27 cellular contexts compared by ENCODE assay signal in genomic region chr2:207375207-207375875, GRCh38.
"Had no signal": no experiment of that assay in that cellular context is flagged by ENCODE, and none has a peak within 500 bp of the region (broad histone marks: within the 10 kb centered on the region; RNA-seq: fewer than 3 reads in every experiment).

No MANE protein-coding gene starts in this region.

- H3K4me3 Mint-ChIP-seq: activated B cell treated with CpG ODN at 0.5 μM for 24 hours; activated CD4-positive, alpha-beta memory T cell treated with anti-CD3 and anti-CD28 coated beads, Interleukin-2, amount 10 ng/mL, durations not matched to agents 7 days and 5 days; activated CD4-positive, alpha-beta T cell treated with anti-CD3 and anti-CD28 coated beads, Interleukin-2, amount 10 ng/mL, durations not matched to agents 7 days and 5 days; activated naive CD4-positive, alpha-beta T cell treated with anti-CD3 and anti-CD28 coated beads, Interleukin-2, amount 10 ng/mL, durations not matched to agents 7 days and 5 days; activated naive CD8-positive, alpha-beta T cell treated with anti-CD3 and anti-CD28 coated beads for 36 hours; T-cell had no signal

- ATAC-seq: Panc1, Right ventricle myocardium inferior, T-cell had no signal

- H3K27ac Mint-ChIP-seq: activated B cell treated with CpG ODN at 0.5 μM for 24 hours; activated CD4-positive, alpha-beta memory T cell treated with anti-CD3 and anti-CD28 coated beads, Interleukin-2, amount 10 ng/mL, durations not matched to agents 7 days and 5 days; activated CD4-positive, alpha-beta T cell treated with anti-CD3 and anti-CD28 coated beads, Interleukin-2, amount 10 ng/mL, durations not matched to agents 7 days and 5 days; activated naive CD4-positive, alpha-beta T cell treated with anti-CD3 and anti-CD28 coated beads, Interleukin-2, amount 10 ng/mL, durations not matched to agents 7 days and 5 days; activated naive CD8-positive, alpha-beta T cell treated with anti-CD3 and anti-CD28 coated beads for 36 hours; activated T-helper 2 cell treated with anti-CD3 and anti-CD28 coated beads, Interferon-gamma antibody, Interleukin-2, Interleukin-4, amounts not matched to agents 10 μg/mL and 5 μg/mL and 100 μg/mL, durations not matched to agents 14 hours and 24 hours and 36 hours; T-cell had no signal

- H3K4me1 Mint-ChIP-seq: activated B cell treated with CpG ODN at 0.5 μM for 24 hours; activated CD4-positive, alpha-beta memory T cell treated with anti-CD3 and anti-CD28 coated beads, Interleukin-2, amount 10 ng/mL, durations not matched to agents 7 days and 5 days; activated CD4-positive, alpha-beta T cell treated with anti-CD3 and anti-CD28 coated beads, Interleukin-2, amount 10 ng/mL, durations not matched to agents 7 days and 5 days; activated naive CD4-positive, alpha-beta T cell treated with anti-CD3 and anti-CD28 coated beads, Interleukin-2, amount 10 ng/mL, durations not matched to agents 7 days and 5 days; activated naive CD8-positive, alpha-beta T cell treated with anti-CD3 and anti-CD28 coated beads for 36 hours; T-cell had no signal

- DNase-seq: activated B cell treated with CpG ODN at 0.5 μM for 24 hours; activated CD4-positive, alpha-beta memory T cell treated with anti-CD3 and anti-CD28 coated beads, Interleukin-2, amount 10 ng/mL, durations not matched to agents 7 days and 5 days; activated CD4-positive, alpha-beta T cell treated with anti-CD3 and anti-CD28 coated beads for 1 hour; activated CD4-positive, alpha-beta T cell treated with anti-CD3 and anti-CD28 coated beads, Interleukin-2, amount 10 ng/mL, durations not matched to agents 7 days and 5 days; activated gamma-delta T cell treated with Interleukin-2 at 50 U/mL for 16 hours; activated naive CD4-positive, alpha-beta T cell treated with anti-CD3 and anti-CD28 coated beads, Interleukin-2, amount 10 ng/mL, durations not matched to agents 7 days and 5 days; activated naive CD8-positive, alpha-beta T cell treated with anti-CD3 and anti-CD28 coated beads for 36 hours; activated T-cell treated with anti-CD3 and anti-CD28 coated beads for 4 hours; activated T-cell treated with anti-CD3 and anti-CD28 coated beads, Interleukin-2, amount 50 U/mL, for 48 hours; brain microvascular endothelial cell; cerebellar nuclear complex; MM.1S; NCI-H1105 treated with DMSO at 0.1 percent for 48 hours; NCI-H1436 treated with DMSO at 0.1 percent for 48 hours; NCI-H187; NCI-H2081; NCI-H2171; NCI-H226; NCI-H526; NCI-H82; RPMI8226; T-cell; T-helper 2 cell; T1000 had no signal

- H3K27me3 Mint-ChIP-seq: activated B cell treated with CpG ODN at 0.5 μM for 24 hours; activated CD4-positive, alpha-beta memory T cell treated with anti-CD3 and anti-CD28 coated beads, Interleukin-2, amount 10 ng/mL, durations not matched to agents 7 days and 5 days; activated CD4-positive, alpha-beta T cell treated with anti-CD3 and anti-CD28 coated beads, Interleukin-2, amount 10 ng/mL, durations not matched to agents 7 days and 5 days; activated naive CD4-positive, alpha-beta T cell treated with anti-CD3 and anti-CD28 coated beads, Interleukin-2, amount 10 ng/mL, durations not matched to agents 7 days and 5 days; activated naive CD8-positive, alpha-beta T cell treated with anti-CD3 and anti-CD28 coated beads for 36 hours; T-cell had no signal
